ENCODE assay signal across 8 cellular contexts in genomic region chr7:98106647-98107312, GRCh38. TPM values are rescaled to one million over a fixed set of nuclear protein-coding genes. Genes with fewer than 3 reads are reported as not detected.
DNase-seq lines count a peak whose midpoint lies in the region; ATAC-seq and TF ChIP-seq lines count a peak whose summit lies in the region.

Gene LMTK2 (plus strand): TSS chr7:98106862. CDS start chr7:98107178, 316 bp downstream.

- H3K9me3 ChIP-seq in spleen, result peaks cover 0 to 11% (median 9%) of the 10 kb centered on the region in 8 donors

- peaks cover 14 to 53% (median 34%) of the 10 kb centered on the region in 6 donors for H3K4me1 ChIP-seq in spleen

- H3K4me3 ChIP-seq in WI38 (ENCODE audit: low read depth, low read length), result peak within 1 kb of the TSS; percentile 88
- peak within 1 kb of the TSS; percentile 80 to 86 for H3K4me3 ChIP-seq in cardiac fibroblast (replicated peaks in 1 of 2; ENCODE audit: low read depth in 2 of 2, low read length in 2 of 2)
- peak within 1 kb of the TSS; percentile 78 to 100 (median 99) for H3K4me3 ChIP-seq in spleen

- peaks cover 0 to 37% (median 4%) of the 10 kb centered on the region in 7 donors for H3K27me3 ChIP-seq in spleen (replicated peaks in 1 of 7)

- TF ChIP-seq CTCF in WI38 (IDR thresholded peaks at IDR 0.05; ENCODE audit: low read depth, low read length) (peak; percentile 76), cardiac fibroblast (IDR thresholded peaks at IDR 0.05; ENCODE audit: low read depth, low read length) (peak; percentile 94), spleen (IDR thresholded peaks at IDR 0.05 in 8 of 11, conservative IDR thresholded peaks at IDR 0.05 in 3 of 11) (peak; percentile 89 to 99 (median 96))

- H3K36me3 ChIP-seq in spleen, result no peaks in the 10 kb centered on the region

- intact Hi-C loops in spleen (cut with DNase I; ENCODE audit: low total_unique reads), result loop anchor here (2.0 kb wide), 1 partner anchor 62 kb away; no protein-coding TSS in a partner anchor

- TF ChIP-seq POLR2A in spleen (IDR thresholded peaks at IDR 0.05), result peak; percentile 76 to 84 (median 82)

- DNase-seq in AG08395 (ENCODE audit: low spot score) (peak; percentile 99), NCI-H2196 treated with DMSO at 0.1 percent for 48 hours (lab: John Stamatoyannopoulos, UW; ENCODE audit: unreplicated experiment) (peak; percentile 72), cardiac fibroblast (ENCODE audit: low read depth in 2 of 2) (peak; percentile 91 to 95), inferior parietal cortex (ENCODE audit: extremely low spot score) (peak; percentile 93), spleen (peak; percentile 97)

- H3K27ac ChIP-seq in spleen, result peak within 1 kb of the TSS; percentile 75 to 97 (median 89)

- ATAC-seq in GM18870 (IDR thresholded peaks at IDR 0.05; ENCODE audit: unreplicated experiment) (peak; percentile 89), HG03135 (IDR thresholded peaks at IDR 0.05; ENCODE audit: unreplicated experiment) (peak; percentile 100)

- WGBS in spleen, 5 donors, result 0 to 1% (median 0%) methylated on average over 26 to 75 of the region's 75 CpGs

RNA-seq across cellular contexts. Expression of gene LMTK2, which starts in this region (rescaled TPM):
- total RNA-seq in spleen, result 10 to 100 TPM; 15.7 to 22.8 (median 19.9) TPM
- 1 to 10 TPM; 1.3 to 2.9 (median 1.9) TPM for polyA plus RNA-seq in spleen

Comparison
In these comparisons a context has a peak if more than half of its experiments do, and no peak if none do; other contexts are left out.
1. Peak in every context shown above with its lines: DNase-seq, ATAC-seq, H3K4me3 ChIP-seq and H3K27ac ChIP-seq.